In the genomic region with DNA sequence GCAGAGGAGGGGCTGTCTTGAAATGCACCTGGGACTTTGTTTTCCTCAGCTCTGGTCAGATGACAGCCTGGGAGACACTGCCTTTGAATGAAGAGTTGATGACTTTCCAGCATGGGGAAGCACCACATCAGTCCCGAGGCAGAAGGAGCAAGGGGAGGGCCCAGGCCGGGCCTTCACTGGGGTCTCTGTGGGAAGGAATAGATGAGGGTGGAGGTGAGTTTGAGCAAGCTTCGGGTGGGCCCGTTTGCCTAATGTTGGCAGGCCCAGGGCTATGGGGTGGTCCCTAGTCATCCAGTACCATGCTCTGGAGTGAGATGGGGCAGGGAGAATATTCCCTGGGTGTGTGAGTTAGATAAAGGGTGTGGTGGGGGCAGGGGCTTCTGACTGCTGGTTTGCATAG, we compare ENCODE assay signal across 6 cellular contexts.
A peak's percentile ranks its signal among the peaks of the same experiment; 100 is the strongest.
DNase-seq lines count a peak whose midpoint lies in the region; ATAC-seq, FAIRE-seq and TF ChIP-seq lines count a peak whose summit lies in the region.
"Not testable (repeated sequence)": the region's sequence is repeated elsewhere in the genome, so short reads cannot be mapped to it uniquely, and the experiment has no call there.

No MANE protein-coding gene starts in this region.

- not testable (repeated sequence) for H3K27me3 Mint-ChIP-seq in chondrocyte (ENCODE audit: low read depth); natural killer cell treated with Interleukin-12 subunit alpha and Interleukin-12 subunit beta and Interleukin-15 and Interleukin-18, amount 100 ng/mL, for 72 hours

- H3K27ac Mint-ChIP-seq in chondrocyte (ENCODE audit: unreplicated experiment); natural killer cell treated with Interleukin-12 subunit alpha and Interleukin-12 subunit beta and Interleukin-15 and Interleukin-18, amount 100 ng/mL, for 72 hours: not testable (repeated sequence)

- TF ChIP-seq POLR2A in sigmoid colon (IDR thresholded peaks at IDR 0.05), result not testable (repeated sequence)

- H3K9me3 Mint-ChIP-seq in chondrocyte (ENCODE audit: low read depth), result peaks cover 32% of the 10 kb centered on the region
- H3K9me3 Mint-ChIP-seq in natural killer cell treated with Interleukin-12 subunit alpha and Interleukin-12 subunit beta and Interleukin-15 and Interleukin-18, amount 100 ng/mL, for 72 hours, result not testable (repeated sequence)

- TF ChIP-seq EP300 in sigmoid colon (IDR thresholded peaks at IDR 0.05), result not testable (repeated sequence)

- not testable (repeated sequence) for H3K27ac ChIP-seq in sigmoid colon, upper lobe of right lung

- not testable (repeated sequence) for ATAC-seq in natural killer cell treated with Interleukin-12 subunit alpha and Interleukin-12 subunit beta and Interleukin-15 and Interleukin-18, amount 100 ng/mL, for 72 hours; upper lobe of right lung

- H3K36me3 Mint-ChIP-seq in chondrocyte (ENCODE audit: low read depth); natural killer cell treated with Interleukin-12 subunit alpha and Interleukin-12 subunit beta and Interleukin-15 and Interleukin-18, amount 100 ng/mL, for 72 hours: not testable (repeated sequence)

- WGBS in sigmoid colon, 2 donors, result 57 to 86% methylated on average over 3 to 4 of the region's 4 CpGs

- H3K9me3 ChIP-seq in sigmoid colon, upper lobe of right lung: not testable (repeated sequence)

- intact Hi-C loops in posterior vena cava (cut with DNase I); sigmoid colon (cut with DNase I); upper lobe of right lung (cut with DNase I): not testable (repeated sequence)

- not testable (repeated sequence) for TF ChIP-seq CTCF in chondrocyte (IDR thresholded peaks at IDR 0.05); sigmoid colon (IDR thresholded peaks at IDR 0.05); upper lobe of right lung (IDR thresholded peaks at IDR 0.05)

- not testable (repeated sequence) for H3K4me3 Mint-ChIP-seq in chondrocyte (ENCODE audit: unreplicated experiment); natural killer cell treated with Interleukin-12 subunit alpha and Interleukin-12 subunit beta and Interleukin-15 and Interleukin-18, amount 100 ng/mL, for 72 hours

- DNase-seq in chondrocyte (ENCODE audit: low spot score) (peak; percentile 65), posterior vena cava (ENCODE audit: low spot score) (peak; percentile 62), sigmoid colon (peak; percentile 22), upper lobe of right lung (peak; percentile 45)
- peak; percentile 32 for DNase-seq in natural killer cell treated with Interleukin-12 subunit alpha and Interleukin-12 subunit beta and Interleukin-15 and Interleukin-18, amount 100 ng/mL, for 72 hours (ENCODE audit: low spot score)
- DNase-seq in urothelium cell line (ENCODE audit: low spot score), result not testable (repeated sequence)

- H3K4me1 ChIP-seq in sigmoid colon, upper lobe of right lung: not testable (repeated sequence)

- H3K27me3 ChIP-seq in sigmoid colon, upper lobe of right lung: not testable (repeated sequence)

- not testable (repeated sequence) for H3K4me3 ChIP-seq in sigmoid colon, upper lobe of right lung

- not testable (repeated sequence) for H3K4me1 Mint-ChIP-seq in chondrocyte (ENCODE audit: low read depth); natural killer cell treated with Interleukin-12 subunit alpha and Interleukin-12 subunit beta and Interleukin-15 and Interleukin-18, amount 100 ng/mL, for 72 hours (ENCODE audit: low read depth in 2 of 2)

- peak; percentile 48 for FAIRE-seq in urothelium cell line (lab: Jason Lieb, UNC)

- not testable (repeated sequence) for H3K36me3 ChIP-seq in sigmoid colon, upper lobe of right lung
